ENCODE assay signal across 8 cellular contexts in genomic region chr17:17119533-17119932, GRCh38.
DNase-seq lines count a peak whose midpoint lies in the region; ATAC-seq and FAIRE-seq lines count a peak whose summit lies in the region.

No MANE protein-coding gene starts in this region.

- H3K4me3 Mint-ChIP-seq in activated CD4-positive, alpha-beta T cell treated with anti-CD3 and anti-CD28 coated beads for 36 hours: no peak overlapping the region

- no peak overlapping the region for H3K4me3 ChIP-seq in duodenal mucosa (ENCODE audit: low read depth in 1 of 2, low read length in 2 of 2)
- no peak overlapping the region for H3K4me3 ChIP-seq in rectal smooth muscle tissue (ENCODE audit: low read length)
- no peak overlapping the region for H3K4me3 ChIP-seq in mesendoderm (ENCODE audit: low read length)

- no peak overlapping the region for H2BK120ac ChIP-seq in mesendoderm (ENCODE audit: low read depth, low read length)

- H3K27ac ChIP-seq in duodenal mucosa (ENCODE audit: low read depth, low read length) (peak overlapping the region; percentile 26), rectal smooth muscle tissue (ENCODE audit: low read depth, low read length) (peak overlapping the region; percentile 58), mesendoderm (ENCODE audit: low read depth, low read length) (no peak overlapping the region)

- no peak overlapping the region for H2AK5ac ChIP-seq in mesendoderm (ENCODE audit: low read length)

- DNase-seq in GM18507 (ENCODE audit: extremely low spot score, insufficient read length, low read depth): peak; percentile 32
- DNase-seq in activated CD4-positive, alpha-beta T cell treated with anti-CD3 and anti-CD28 coated beads for 36 hours: peak; percentile 82
- no peak for DNase-seq in mesendoderm
- no peak for DNase-seq in NCI-H2227 (lab: John Stamatoyannopoulos, UW; ENCODE audit: unreplicated experiment)

- H3K36me3 Mint-ChIP-seq in activated CD4-positive, alpha-beta T cell treated with anti-CD3 and anti-CD28 coated beads for 36 hours (ENCODE audit: low read depth): no peaks in the 10 kb centered on the region

- FAIRE-seq in GM18507 (lab: Jason Lieb, UNC): peak; percentile 63

- H2BK15ac ChIP-seq in mesendoderm (replicated peaks; ENCODE audit: low read depth): no peak overlapping the region

- H3K36me3 ChIP-seq in duodenal mucosa (ENCODE audit: control insufficient read depth in 1 of 2, insufficient read depth in 2 of 2, low read length in 2 of 2): no peaks in the 10 kb centered on the region
- H3K36me3 ChIP-seq in rectal smooth muscle tissue (ENCODE audit: control insufficient read depth, insufficient read depth, low read length): no peaks in the 10 kb centered on the region
- H3K36me3 ChIP-seq in mesendoderm (ENCODE audit: control insufficient read depth, insufficient read depth, low read length): no peaks in the 10 kb centered on the region

- H3K4me1 Mint-ChIP-seq in activated CD4-positive, alpha-beta T cell treated with anti-CD3 and anti-CD28 coated beads for 36 hours: peaks cover 80% of the 10 kb centered on the region

- peaks cover 38% of the 10 kb centered on the region for H3K79me2 ChIP-seq in mesendoderm (ENCODE audit: control insufficient read depth, insufficient read depth, low read length)

- H3K4me1 ChIP-seq in duodenal mucosa (ENCODE audit: control insufficient read depth in 1 of 2, insufficient read depth in 2 of 2, low read length in 2 of 2) (peaks cover 29 to 32% of the 10 kb centered on the region in 2 donors), rectal smooth muscle tissue (ENCODE audit: control insufficient read depth, insufficient read depth, low read length) (peaks cover 23% of the 10 kb centered on the region), mesendoderm (ENCODE audit: control insufficient read depth, low read depth, low read length) (no peaks in the 10 kb centered on the region)

- no peaks in the 10 kb centered on the region for H3K9me3 Mint-ChIP-seq in activated CD4-positive, alpha-beta T cell treated with anti-CD3 and anti-CD28 coated beads for 36 hours (ENCODE audit: low read depth)

- peaks cover 63% of the 10 kb centered on the region for H3K79me1 ChIP-seq in mesendoderm (ENCODE audit: low read length)

- no peak overlapping the region for H3K23ac ChIP-seq in mesendoderm (ENCODE audit: low read length)

- POLR2A ChIA-PET in activated CD4-positive, alpha-beta T cell treated with anti-CD3 and anti-CD28 coated beads for 36 hours (lab: Charles Lee): interaction anchor here (0.6 to 0.9 kb wide), 2 partner anchors 32 to 130 kb away, joined by 3 read pairs; no protein-coding TSS in a partner anchor

- no peak overlapping the region for H2BK5ac ChIP-seq in mesendoderm (ENCODE audit: low read length)

- no peaks in the 10 kb centered on the region for H3K27me3 Mint-ChIP-seq in activated CD4-positive, alpha-beta T cell treated with anti-CD3 and anti-CD28 coated beads for 36 hours

- no peak overlapping the region for H3K4me2 ChIP-seq in mesendoderm (ENCODE audit: low read length)

- H3K27me3 ChIP-seq in duodenal mucosa (ENCODE audit: control insufficient read depth in 1 of 2, insufficient read depth in 2 of 2, low read length in 2 of 2) (no peaks in the 10 kb centered on the region), rectal smooth muscle tissue (ENCODE audit: control insufficient read depth, insufficient read depth, low read length) (no peaks in the 10 kb centered on the region), mesendoderm (ENCODE audit: insufficient read depth, low read length, poor library complexity) (no peaks in the 10 kb centered on the region)

- no peak overlapping the region for H3K18ac ChIP-seq in mesendoderm (ENCODE audit: low read length)

- ATAC-seq in activated CD4-positive, alpha-beta T cell treated with anti-CD3 and anti-CD28 coated beads for 36 hours: peak; percentile 92
- ATAC-seq in HG02970 (IDR thresholded peaks at IDR 0.05; ENCODE audit: low FRiP score, unreplicated experiment) (no peak), GM21825 (IDR thresholded peaks at IDR 0.05; ENCODE audit: unreplicated experiment) (no peak)

- no peak overlapping the region for H4K5ac ChIP-seq in mesendoderm (ENCODE audit: low read length)

- no peak overlapping the region for H3K56ac ChIP-seq in mesendoderm (ENCODE audit: low read length)

- intact Hi-C loops in activated CD4-positive, alpha-beta T cell treated with anti-CD3 and anti-CD28 coated beads for 36 hours (cut with DNase I, micrococcal nuclease): loop anchor here (1.0 to 2.0 kb wide), 3 partner anchors 31 to 87 kb away; partner anchors contain the start of genes MPRIP (in 2 of the 2) and PLD6 (in 1 of the 2)

- peak overlapping the region; percentile 87 for H3K27ac Mint-ChIP-seq in activated CD4-positive, alpha-beta T cell treated with anti-CD3 and anti-CD28 coated beads for 36 hours

- H4K8ac ChIP-seq in mesendoderm (ENCODE audit: low read depth, low read length): no peak overlapping the region

- WGBS in mesendoderm (ENCODE audit: extremely low coverage, insufficient coverage, low lambda C conversion rate): no CpG with 5 or more reads among the region's 5 CpGs

- H3K9me3 ChIP-seq in duodenal mucosa (ENCODE audit: control insufficient read depth in 1 of 2, low read length in 2 of 2): no peaks in the 10 kb centered on the region

- CTCF ChIA-PET in activated CD4-positive, alpha-beta T cell treated with anti-CD3 and anti-CD28 coated beads for 36 hours (lab: Charles Lee): interaction anchor here (1.0 to 1.6 kb wide), 2 partner anchors 22 to 800 kb away, joined by 4 to 6 read pairs; no protein-coding TSS in a partner anchor

- H3K9ac ChIP-seq in duodenal mucosa (ENCODE audit: low read depth in 1 of 2, low read length in 2 of 2): peak overlapping the region in 1 of 2 donors; percentile 7
- no peak overlapping the region for H3K9ac ChIP-seq in rectal smooth muscle tissue (ENCODE audit: low read length)
- no peak overlapping the region for H3K9ac ChIP-seq in mesendoderm (ENCODE audit: low read length)

- H3K4ac ChIP-seq in mesendoderm (ENCODE audit: low read depth, low read length): no peak overlapping the region

Comparison
In these comparisons a context has a peak if more than half of its experiments do, and no peak if none do; other contexts are left out.
1. DNase-seq: peak in GM18507 (single experiment) and activated CD4-positive, alpha-beta T cell treated with anti-CD3 and anti-CD28 coated beads for 36 hours (single experiment); none in mesendoderm (single experiment) and NCI-H2227 (single experiment).